In the genomic region with DNA sequence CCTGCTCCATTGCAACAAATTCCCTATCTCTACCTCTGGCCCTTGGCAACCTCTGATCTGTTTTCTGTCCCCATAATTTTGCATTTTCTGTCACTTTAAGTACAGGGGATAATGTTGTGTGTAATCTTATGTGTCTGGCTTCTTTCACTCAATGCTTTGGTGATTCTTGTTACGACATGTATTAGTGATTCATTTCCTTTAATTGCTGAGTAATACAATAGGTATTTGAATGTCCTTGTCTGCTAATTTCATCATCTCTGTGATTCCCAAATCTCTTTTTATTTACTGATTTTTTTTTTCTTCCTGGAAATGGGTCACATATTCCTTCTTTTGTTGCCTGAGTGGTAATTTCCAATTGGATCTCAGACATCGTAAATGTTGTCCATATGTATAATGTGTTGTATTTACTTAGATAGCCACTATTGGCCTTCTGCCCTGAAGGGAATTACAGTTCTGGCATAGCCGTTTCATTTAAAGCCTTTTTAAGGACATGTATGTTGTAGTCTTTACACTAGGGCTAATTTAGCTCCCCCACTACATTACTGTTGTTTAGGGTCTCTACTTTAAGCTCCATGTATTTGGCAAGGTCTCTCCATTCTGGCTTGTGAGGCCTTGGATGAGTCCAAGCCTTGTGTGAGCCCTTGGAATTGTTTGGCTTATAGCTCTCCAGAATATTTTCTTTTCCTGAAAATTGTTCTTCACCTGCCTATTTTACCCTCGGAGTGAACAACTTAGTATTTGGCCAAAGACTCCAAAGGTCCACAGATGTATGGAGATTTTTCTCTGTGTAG, we compare ENCODE assay signal across 15 cellular contexts.
DNase-seq lines count a peak whose midpoint lies in the region; ATAC-seq, FAIRE-seq and TF ChIP-seq lines count a peak whose summit lies in the region.
"Had no signal": no experiment of that assay in that cellular context is flagged by ENCODE, and none has a peak within 500 bp of the region (broad histone marks: within the 10 kb centered on the region; RNA-seq: fewer than 3 reads in every experiment).

No MANE protein-coding gene starts in this region.

- TSS peak; percentile 98 for BruUV-seq in endothelial cell of umbilical vein (replicated peaks; lab: Mats Ljungman, UMichigan)

- no peaks in the 10 kb centered on the region for H3K36me3 Mint-ChIP-seq in activated naive CD4-positive, alpha-beta T cell treated with anti-CD3 and anti-CD28 coated beads, Interleukin-2, amount 10 ng/mL, durations not matched to agents 7 days and 5 days
- H3K36me3 Mint-ChIP-seq in neural progenitor cell: no peaks in the 10 kb centered on the region

- no peaks in the 10 kb centered on the region for H3K79me1 ChIP-seq in mesendoderm (ENCODE audit: low read length)

- no peaks in the 10 kb centered on the region for H3K4me1 Mint-ChIP-seq in activated naive CD4-positive, alpha-beta T cell treated with anti-CD3 and anti-CD28 coated beads, Interleukin-2, amount 10 ng/mL, durations not matched to agents 7 days and 5 days
- no peaks in the 10 kb centered on the region for H3K4me1 Mint-ChIP-seq in neural progenitor cell
- H3K4me1 Mint-ChIP-seq: activated CD4-positive, alpha-beta T cell treated with anti-CD3 and anti-CD28 coated beads for 36 hours; B cell had no signal

- H3K4me3 ChIP-seq in BJ (ENCODE audit: low read depth, low read length) (no peak overlapping the region), endothelial cell of umbilical vein (replicated peaks in 1 of 3; ENCODE audit: insufficient read depth in 1 of 3, low read depth in 1 of 3, low read length in 3 of 3) (no peak overlapping the region), mesendoderm (ENCODE audit: low read length) (no peak overlapping the region), neural progenitor cell (no peak overlapping the region)

- no peak overlapping the region for H2BK15ac ChIP-seq in mesendoderm (replicated peaks; ENCODE audit: low read depth)

- no peak overlapping the region for H3K23ac ChIP-seq in mesendoderm (ENCODE audit: low read length)

- H3K4me2 ChIP-seq in endothelial cell of umbilical vein (ENCODE audit: insufficient read depth, low read length) (peak overlapping the region; percentile 35), mesendoderm (ENCODE audit: low read length) (no peak overlapping the region), neural progenitor cell (no peak overlapping the region)

- no peak overlapping the region for H3K18ac ChIP-seq in mesendoderm (ENCODE audit: low read length)

- no peaks in the 10 kb centered on the region for H3K9me3 Mint-ChIP-seq in activated naive CD4-positive, alpha-beta T cell treated with anti-CD3 and anti-CD28 coated beads, Interleukin-2, amount 10 ng/mL, durations not matched to agents 7 days and 5 days
- H3K9me3 Mint-ChIP-seq in neural progenitor cell: no peaks in the 10 kb centered on the region

- H3K4me3 Mint-ChIP-seq in activated naive CD4-positive, alpha-beta T cell treated with anti-CD3 and anti-CD28 coated beads, Interleukin-2, amount 10 ng/mL, durations not matched to agents 7 days and 5 days: no peak overlapping the region
- H3K4me3 Mint-ChIP-seq in neural progenitor cell: no peak overlapping the region
- H3K4me3 Mint-ChIP-seq: activated CD4-positive, alpha-beta T cell treated with anti-CD3 and anti-CD28 coated beads for 36 hours; B cell had no signal

- CTCF ChIA-PET in BJ (lab: Yijun Ruan, JAX): no interaction called here
- CTCF ChIA-PET in endothelial cell of umbilical vein (lab: Charles Lee): no interaction called here
- CTCF ChIA-PET in activated naive CD4-positive, alpha-beta T cell treated with anti-CD3 and anti-CD28 coated beads, Interleukin-2, amount 10 ng/mL, durations not matched to agents 7 days and 5 days (lab: Charles Lee): no interaction called here

- H2BK5ac ChIP-seq in mesendoderm (ENCODE audit: low read length): no peak overlapping the region

- ATAC-seq in HG03520 (IDR thresholded peaks at IDR 0.05; ENCODE audit: unreplicated experiment): no peak
- ATAC-seq: activated CD4-positive, alpha-beta T cell treated with anti-CD3 and anti-CD28 coated beads for 36 hours had no signal

- H3K9ac ChIP-seq in endothelial cell of umbilical vein (replicated peaks; ENCODE audit: extremely low read depth, insufficient read depth, low read length) (peak overlapping the region; percentile 9), mesendoderm (ENCODE audit: low read length) (no peak overlapping the region), neural progenitor cell (no peak overlapping the region)

- no peaks in the 10 kb centered on the region for H3F3A ChIP-seq in neural progenitor cell (ENCODE audit: low read depth)

- no peak overlapping the region for H3K4ac ChIP-seq in mesendoderm (ENCODE audit: low read depth, low read length)

- no peak overlapping the region for H2AK5ac ChIP-seq in mesendoderm (ENCODE audit: low read length)

- no peak overlapping the region for H4K8ac ChIP-seq in mesendoderm (ENCODE audit: low read depth, low read length)

- peak; percentile 35 for DNase-seq in BJ (ENCODE audit: low read depth)
- peak; percentile 34 for DNase-seq in RKO (ENCODE audit: low spot score)
- peak; percentile 74 for DNase-seq in endothelial cell of umbilical vein (ENCODE audit: low read depth, low spot score)
- DNase-seq in mesendoderm: peak; percentile 44
- DNase-seq in activated naive CD4-positive, alpha-beta T cell treated with anti-CD3 and anti-CD28 coated beads, Interleukin-2, amount 10 ng/mL, durations not matched to agents 7 days and 5 days: no peak
- DNase-seq in neural progenitor cell (ENCODE audit: low spot score): no peak
- DNase-seq in NCI-H82 (lab: John Stamatoyannopoulos, UW): no peak
- DNase-seq: activated CD4-positive, alpha-beta T cell treated with anti-CD3 and anti-CD28 coated beads for 36 hours; DND-41; KBM-7; NCI-H2029 treated with DMSO at 0.1 percent for 48 hours; occipital lobe had no signal

- H3K9me1 ChIP-seq in endothelial cell of umbilical vein (replicated peaks; ENCODE audit: control insufficient read depth, extremely low read depth, insufficient read depth, low read length): no peaks in the 10 kb centered on the region

- H3K27ac ChIP-seq in endothelial cell of umbilical vein (ENCODE audit: insufficient read depth, low read depth, low read length) (peak overlapping the region; percentile 96), mesendoderm (ENCODE audit: low read depth, low read length) (no peak overlapping the region), neural progenitor cell (no peak overlapping the region)

- no peaks in the 10 kb centered on the region for H3K27me3 ChIP-seq in BJ (ENCODE audit: control insufficient read depth, insufficient read depth, low read length)
- no peaks in the 10 kb centered on the region for H3K27me3 ChIP-seq in endothelial cell of umbilical vein (ENCODE audit: control insufficient read depth in 2 of 2, insufficient read depth in 2 of 2, low read length in 2 of 2)
- no peaks in the 10 kb centered on the region for H3K27me3 ChIP-seq in mesendoderm (ENCODE audit: insufficient read depth, low read length, poor library complexity)
- H3K27me3 ChIP-seq in neural progenitor cell: no peaks in the 10 kb centered on the region

- TF ChIP-seq POLR2A in endothelial cell of umbilical vein (IDR thresholded peaks at IDR 0.05; ENCODE audit: low read depth, low read length): no peak

- WGBS in mesendoderm (ENCODE audit: extremely low coverage, insufficient coverage, low lambda C conversion rate): no CpG with 5 or more reads among the region's 4 CpGs

- no peak overlapping the region for H4K5ac ChIP-seq in mesendoderm (ENCODE audit: low read length)

- FAIRE-seq in endothelial cell of umbilical vein (lab: Jason Lieb, UNC): peak; percentile 70

- dilution Hi-C loops in endothelial cell of umbilical vein (cut with MboI; ENCODE audit: extremely low pct_ligation_motif_present, low sequenced_read_pairs): no loop called here

- no peak for TF ChIP-seq CTCF in BJ (IDR thresholded peaks at IDR 0.05; ENCODE audit: insufficient read depth, low read depth, low read length)
- no peak for TF ChIP-seq CTCF in endothelial cell of umbilical vein (IDR thresholded peaks at IDR 0.05; ENCODE audit: extremely low read depth in 1 of 2, insufficient read depth in 1 of 2, low read depth in 1 of 2, low read length in 2 of 2)
- TF ChIP-seq CTCF in neural progenitor cell (IDR thresholded peaks at IDR 0.05): no peak

- peak overlapping the region; percentile 63 for H2AFZ ChIP-seq in endothelial cell of umbilical vein (ENCODE audit: low read depth, low read length)
- no peak overlapping the region for H2AFZ ChIP-seq in neural progenitor cell (replicated peaks)

- intact Hi-C loops in endothelial cell of umbilical vein (cut with micrococcal nuclease): loop anchor here (1.0 to 5.0 kb wide), 2 partner anchors 130 to 320 kb away; no protein-coding TSS in a partner anchor

- H3K36me3 ChIP-seq in BJ (ENCODE audit: control insufficient read depth, insufficient read depth, low read length) (no peaks in the 10 kb centered on the region), endothelial cell of umbilical vein (ENCODE audit: control insufficient read depth in 2 of 2, extremely low read depth in 1 of 2, insufficient read depth in 2 of 2, low read length in 2 of 2) (no peaks in the 10 kb centered on the region), mesendoderm (ENCODE audit: control insufficient read depth, insufficient read depth, low read length) (no peaks in the 10 kb centered on the region), neural progenitor cell (no peaks in the 10 kb centered on the region)

- POLR2A ChIA-PET in BJ (lab: Charles Lee): no interaction called here
- POLR2A ChIA-PET in endothelial cell of umbilical vein (lab: Charles Lee): no interaction called here

- H3K79me2 ChIP-seq in endothelial cell of umbilical vein (ENCODE audit: control insufficient read depth, insufficient read depth, low read length) (no peaks in the 10 kb centered on the region), mesendoderm (ENCODE audit: control insufficient read depth, insufficient read depth, low read length) (no peaks in the 10 kb centered on the region), neural progenitor cell (ENCODE audit: low read depth) (no peaks in the 10 kb centered on the region)

- no peaks in the 10 kb centered on the region for H3K27me3 Mint-ChIP-seq in activated naive CD4-positive, alpha-beta T cell treated with anti-CD3 and anti-CD28 coated beads, Interleukin-2, amount 10 ng/mL, durations not matched to agents 7 days and 5 days
- no peaks in the 10 kb centered on the region for H3K27me3 Mint-ChIP-seq in neural progenitor cell (ENCODE audit: insufficient read depth, low read depth)
- H3K27me3 Mint-ChIP-seq: activated CD4-positive, alpha-beta T cell treated with anti-CD3 and anti-CD28 coated beads for 36 hours; B cell had no signal

- H4K20me1 ChIP-seq in endothelial cell of umbilical vein (replicated peaks; ENCODE audit: control insufficient read depth, extremely low read depth, insufficient read depth, low read length): no peaks in the 10 kb centered on the region
- no peaks in the 10 kb centered on the region for H4K20me1 ChIP-seq in neural progenitor cell (ENCODE audit: low read depth)

- H3K9me3 ChIP-seq in endothelial cell of umbilical vein (replicated peaks; ENCODE audit: control insufficient read depth, insufficient read depth, low read length) (no peaks in the 10 kb centered on the region), neural progenitor cell (ENCODE audit: low read depth) (no peaks in the 10 kb centered on the region)

- H3K27ac Mint-ChIP-seq in activated naive CD4-positive, alpha-beta T cell treated with anti-CD3 and anti-CD28 coated beads, Interleukin-2, amount 10 ng/mL, durations not matched to agents 7 days and 5 days: no peak overlapping the region
- H3K27ac Mint-ChIP-seq in neural progenitor cell: no peak overlapping the region
- H3K27ac Mint-ChIP-seq: activated CD4-positive, alpha-beta T cell treated with anti-CD3 and anti-CD28 coated beads for 36 hours; activated T-helper 2 cell treated with anti-CD3 and anti-CD28 coated beads, Interferon-gamma antibody, Interleukin-2, Interleukin-4, amounts not matched to agents 10 μg/mL and 5 μg/mL and 100 μg/mL, durations not matched to agents 14 hours and 24 hours and 36 hours; B cell had no signal

- no peak overlapping the region for H2BK120ac ChIP-seq in mesendoderm (ENCODE audit: low read depth, low read length)

- H3K56ac ChIP-seq in mesendoderm (ENCODE audit: low read length): no peak overlapping the region

- H3K4me1 ChIP-seq in endothelial cell of umbilical vein (ENCODE audit: control insufficient read depth, extremely low read depth, insufficient read depth, low read length): peaks cover 25% of the 10 kb centered on the region
- H3K4me1 ChIP-seq in mesendoderm (ENCODE audit: control insufficient read depth, low read depth, low read length): no peaks in the 10 kb centered on the region
- no peaks in the 10 kb centered on the region for H3K4me1 ChIP-seq in neural progenitor cell

Comparison
In these comparisons a context has a peak if more than half of its experiments do, and no peak if none do; other contexts are left out.
1. DNase-seq: peak in BJ (single experiment), RKO (single experiment), endothelial cell of umbilical vein (single experiment) and mesendoderm (single experiment); none in activated naive CD4-positive, alpha-beta T cell treated with anti-CD3 and anti-CD28 coated beads, Interleukin-2, amount 10 ng/mL, durations not matched to agents 7 days and 5 days (single experiment), neural progenitor cell (single experiment) and NCI-H82 (single experiment).